12 cellular contexts compared by ENCODE assay signal in the genomic region with DNA sequence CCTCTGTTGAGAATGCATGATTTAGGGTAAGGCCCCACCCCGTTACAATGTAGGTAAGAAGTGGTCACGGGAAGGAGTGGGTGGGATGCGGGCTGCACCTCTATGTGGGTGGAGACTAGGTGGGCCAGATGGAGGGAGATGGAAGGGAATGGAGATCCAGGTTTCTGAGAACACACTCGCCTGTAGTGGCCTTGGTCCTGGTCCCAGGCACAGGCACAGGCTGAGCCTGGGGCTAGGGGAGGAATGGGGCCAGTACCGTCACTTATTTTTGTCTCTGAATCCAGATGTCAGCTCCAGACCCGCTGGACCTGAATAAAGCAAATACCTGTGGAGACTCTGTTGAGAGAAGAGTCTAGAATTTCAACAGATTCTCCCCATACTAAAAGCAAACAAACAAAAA. TPM values are rescaled to one million over a fixed set of nuclear protein-coding genes. Genes with fewer than 3 reads are reported as not detected.
DNase-seq lines count a peak whose midpoint lies in the region; ATAC-seq and TF ChIP-seq lines count a peak whose summit lies in the region.
"Had no signal": no experiment of that assay in that cellular context is flagged by ENCODE, and none has a peak within 500 bp of the region (broad histone marks: within the 10 kb centered on the region; RNA-seq: fewer than 3 reads in every experiment).

No MANE protein-coding gene starts in this region.

- H3K36me3 Mint-ChIP-seq in osteocyte (ENCODE audit: unreplicated experiment) (no peaks in the 10 kb centered on the region), GM23338 (ENCODE audit: low read depth) (no peaks in the 10 kb centered on the region)
- H3K36me3 Mint-ChIP-seq: activated CD8-positive, alpha-beta memory T cell treated with anti-CD3 and anti-CD28 coated beads, Interleukin-2, amount 10 ng/mL, durations not matched to agents 7 days and 5 days had no signal

- H3K27me3 Mint-ChIP-seq in osteocyte (ENCODE audit: unreplicated experiment) (no peaks in the 10 kb centered on the region), GM23338 (ENCODE audit: insufficient read depth, low read depth, poor library complexity) (peaks cover 21% of the 10 kb centered on the region)

- H3K27me3 ChIP-seq in SK-N-SH (ENCODE audit: insufficient read depth) (no peaks in the 10 kb centered on the region), fibroblast of lung (ENCODE audit: control insufficient read depth, insufficient read depth, low read length) (no peaks in the 10 kb centered on the region), PC-3 (ENCODE audit: low read length) (no peaks in the 10 kb centered on the region), GM23338 (ENCODE audit: insufficient read depth) (peaks cover 12% of the 10 kb centered on the region; the same call in 1 of the 2 replicates)

- peak overlapping the region; percentile 93 for H3K27ac Mint-ChIP-seq in osteocyte (ENCODE audit: unreplicated experiment)
- no peak overlapping the region for H3K27ac Mint-ChIP-seq in GM23338
- H3K27ac Mint-ChIP-seq: activated CD8-positive, alpha-beta memory T cell treated with anti-CD3 and anti-CD28 coated beads, Interleukin-2, amount 10 ng/mL, durations not matched to agents 7 days and 5 days; T-helper 1 cell treated with Interleukin-12 subunit alpha and Interleukin-12 subunit beta and Interleukin-4 antibody, amounts not matched to agents 30 μg/mL and 1 μg/mL, for 36 hours had no signal

- no peak for ATAC-seq in PC-3
- ATAC-seq in GM23338: no peak
- ATAC-seq: activated CD8-positive, alpha-beta memory T cell treated with anti-CD3 and anti-CD28 coated beads, Interleukin-2, amount 10 ng/mL, durations not matched to agents 7 days and 5 days had no signal

- H2AFZ ChIP-seq in SK-N-SH (ENCODE audit: low read depth) (no peak overlapping the region), fibroblast of lung (ENCODE audit: low read length) (no peak overlapping the region), PC-3 (ENCODE audit: low read length) (no peak overlapping the region), GM23338 (no peak overlapping the region)

- no peaks in the 10 kb centered on the region for H3K9me3 ChIP-seq in SK-N-SH
- H3K9me3 ChIP-seq in fibroblast of lung (ENCODE audit: control insufficient read depth, insufficient read depth, low read depth, low read length): no peaks in the 10 kb centered on the region
- H3K9me3 ChIP-seq in PC-3 (ENCODE audit: low read length): no peaks in the 10 kb centered on the region

- TF ChIP-seq CTCF in SK-N-SH (IDR thresholded peaks at IDR 0.05) (no peak), fibroblast of lung (conservative IDR thresholded peaks at IDR 0.05 in 1 of 2, IDR thresholded peaks at IDR 0.05 in 1 of 2; ENCODE audit: low read depth in 1 of 2, low read length in 2 of 2) (no peak), osteocyte (IDR thresholded peaks at IDR 0.05) (no peak), PC-3 (conservative IDR thresholded peaks at IDR 0.05; ENCODE audit: low read depth, low read length) (no peak), GM23338 (conservative IDR thresholded peaks at IDR 0.05; ENCODE audit: low read depth in 2 of 2) (no peak)

- H3K79me2 ChIP-seq in SK-N-SH (ENCODE audit: insufficient read depth) (no peaks in the 10 kb centered on the region), fibroblast of lung (ENCODE audit: control insufficient read depth, insufficient read depth, low read length) (no peaks in the 10 kb centered on the region), PC-3 (ENCODE audit: low read length) (no peaks in the 10 kb centered on the region), GM23338 (replicated peaks; ENCODE audit: insufficient read depth) (no peaks in the 10 kb centered on the region)

- no peaks in the 10 kb centered on the region for H4K20me1 ChIP-seq in SK-N-SH (ENCODE audit: insufficient read depth)
- no peaks in the 10 kb centered on the region for H4K20me1 ChIP-seq in fibroblast of lung (ENCODE audit: control insufficient read depth, extremely low read depth, insufficient read depth, low read length)
- no peaks in the 10 kb centered on the region for H4K20me1 ChIP-seq in PC-3 (ENCODE audit: low read length)
- no peaks in the 10 kb centered on the region for H4K20me1 ChIP-seq in GM23338 (replicated peaks; ENCODE audit: insufficient read depth)

- no peak overlapping the region for H3K9ac ChIP-seq in SK-N-SH
- H3K9ac ChIP-seq in fibroblast of lung (ENCODE audit: insufficient read depth, low read length): no peak overlapping the region
- no peak overlapping the region for H3K9ac ChIP-seq in PC-3 (ENCODE audit: low read length)

- peak overlapping the region; percentile 78 to 81 for H3K27ac ChIP-seq in SK-N-SH (ENCODE audit: low read depth in 2 of 2, low read length in 1 of 2)
- peak overlapping the region; percentile 79 for H3K27ac ChIP-seq in fibroblast of lung (ENCODE audit: insufficient read depth, low read length)
- H3K27ac ChIP-seq in urinary bladder (ENCODE audit: low read depth): peak overlapping the region; percentile 28
- H3K27ac ChIP-seq in PC-3 (ENCODE audit: low read length): no peak overlapping the region
- H3K27ac ChIP-seq in GM23338 (ENCODE audit: low read depth): no peak overlapping the region

- H3K36me3 ChIP-seq in SK-N-SH (replicated peaks in 1 of 2; ENCODE audit: control insufficient read depth in 1 of 2, insufficient read depth in 2 of 2, low read length in 1 of 2): no peaks in the 10 kb centered on the region
- no peaks in the 10 kb centered on the region for H3K36me3 ChIP-seq in fibroblast of lung (ENCODE audit: control insufficient read depth, insufficient read depth, low read length)
- no peaks in the 10 kb centered on the region for H3K36me3 ChIP-seq in urinary bladder (ENCODE audit: insufficient read depth)
- H3K36me3 ChIP-seq in PC-3 (ENCODE audit: low read depth, low read length): no peaks in the 10 kb centered on the region
- no peaks in the 10 kb centered on the region for H3K36me3 ChIP-seq in GM23338 (ENCODE audit: insufficient read depth)

- no peak for TF ChIP-seq EP300 in SK-N-SH (IDR thresholded peaks at IDR 0.05; ENCODE audit: borderline replicate concordance in 1 of 2, low read depth in 1 of 2, low read length in 1 of 2)

- H3K4me2 ChIP-seq in SK-N-SH (peak overlapping the region; percentile 59; the same call in 1 of the 2 replicates), fibroblast of lung (ENCODE audit: extremely low read depth, insufficient read depth, low read length) (peak overlapping the region; percentile 51), PC-3 (ENCODE audit: low read length) (no peak overlapping the region), GM23338 (no peak overlapping the region)

- H3K4me1 ChIP-seq in SK-N-SH (ENCODE audit: control insufficient read depth in 1 of 2, insufficient read depth in 2 of 2, low read depth in 1 of 2, low read length in 1 of 2): peaks cover 18% of the 10 kb centered on the region in 2 experiments; a peak in 3 of 4 replicates
- peaks cover 30% of the 10 kb centered on the region for H3K4me1 ChIP-seq in fibroblast of lung (ENCODE audit: control insufficient read depth, extremely low read depth, insufficient read depth, low read length)
- H3K4me1 ChIP-seq in urinary bladder (ENCODE audit: insufficient read depth): no peaks in the 10 kb centered on the region
- H3K4me1 ChIP-seq in PC-3 (ENCODE audit: insufficient read depth, low read length): peaks cover 9% of the 10 kb centered on the region
- peaks cover 13% of the 10 kb centered on the region for H3K4me1 ChIP-seq in GM23338 (ENCODE audit: insufficient read depth)

- intact Hi-C loops in PC-3 (cut with micrococcal nuclease): no loop called here

- no peak for DNase-seq in SK-N-SH
- DNase-seq in fibroblast of lung (ENCODE audit: low read depth in 2 of 2): no peak
- DNase-seq in osteocyte (ENCODE audit: extremely low spot score, unreplicated experiment): no peak
- no peak for DNase-seq in NCI-H1694 treated with DMSO at 0.1 percent for 48 hours (lab: John Stamatoyannopoulos, UW)
- DNase-seq in PC-3: no peak
- DNase-seq in GM23338 (ENCODE audit: low spot score): no peak
- DNase-seq: activated CD8-positive, alpha-beta memory T cell treated with anti-CD3 and anti-CD28 coated beads, Interleukin-2, amount 10 ng/mL, durations not matched to agents 7 days and 5 days; mesendoderm; NCI-H1092; stimulated activated naive CD4-positive, alpha-beta T cell treated with Interleukin-2 at 50 U/mL for 16 hours had no signal

- TF ChIP-seq RAD21 in SK-N-SH (IDR thresholded peaks at IDR 0.05; ENCODE audit: low read length): no peak

- H3K4me3 ChIP-seq in SK-N-SH (ENCODE audit: low read depth in 2 of 2, low read length in 1 of 2): no peak overlapping the region
- peak overlapping the region in 2 of 4 experiments; percentile 6 to 10 for H3K4me3 ChIP-seq in fibroblast of lung (replicated peaks in 1 of 4; ENCODE audit: control extremely low read depth in 1 of 4, insufficient read depth in 1 of 4, low read depth in 3 of 4, low read length in 4 of 4)
- H3K4me3 ChIP-seq in urinary bladder (ENCODE audit: low read depth, low read length): no peak overlapping the region
- no peak overlapping the region for H3K4me3 ChIP-seq in PC-3 (ENCODE audit: low read length)
- H3K4me3 ChIP-seq in GM23338: no peak overlapping the region

- H3K4me1 Mint-ChIP-seq in osteocyte (ENCODE audit: unreplicated experiment) (peaks cover 51% of the 10 kb centered on the region), GM23338 (peaks cover 19% of the 10 kb centered on the region)

- POLR2A ChIA-PET in SK-N-SH (lab: Yijun Ruan, JAX) (no interaction called here), PC-3 (lab: Charles Lee; ENCODE audit: unreplicated experiment) (interaction anchor here (0.7 kb wide), 1 partner anchor 270 kb away, joined by 4 read pairs; no protein-coding TSS in a partner anchor)

- H3F3A ChIP-seq in SK-N-SH (replicated peaks; ENCODE audit: insufficient read depth): peaks cover 13% of the 10 kb centered on the region
- H3F3A ChIP-seq in PC-3 (ENCODE audit: low read length, unreplicated experiment): no peaks in the 10 kb centered on the region
- H3F3A ChIP-seq in GM23338 (replicated peaks; ENCODE audit: low read depth): no peaks in the 10 kb centered on the region

- no peak overlapping the region for H3K4me3 Mint-ChIP-seq in osteocyte (ENCODE audit: unreplicated experiment)
- no peak overlapping the region for H3K4me3 Mint-ChIP-seq in GM23338
- H3K4me3 Mint-ChIP-seq: activated CD8-positive, alpha-beta memory T cell treated with anti-CD3 and anti-CD28 coated beads, Interleukin-2, amount 10 ng/mL, durations not matched to agents 7 days and 5 days; T-helper 1 cell treated with Interleukin-12 subunit alpha and Interleukin-12 subunit beta and Interleukin-4 antibody, amounts not matched to agents 30 μg/mL and 1 μg/mL, for 36 hours had no signal

- H3K9me2 ChIP-seq in SK-N-SH: no peaks in the 10 kb centered on the region
- H3K9me2 ChIP-seq in PC-3 (replicated peaks; ENCODE audit: low read length): no peaks in the 10 kb centered on the region
- H3K9me2 ChIP-seq in GM23338 (ENCODE audit: insufficient read depth): no peaks in the 10 kb centered on the region

- H3K9me3 Mint-ChIP-seq in osteocyte (ENCODE audit: unreplicated experiment): no peaks in the 10 kb centered on the region
- H3K9me3 Mint-ChIP-seq in GM23338: no peaks in the 10 kb centered on the region
- H3K9me3 Mint-ChIP-seq: T-helper 1 cell treated with Interleukin-12 subunit alpha and Interleukin-12 subunit beta and Interleukin-4 antibody, amounts not matched to agents 30 μg/mL and 1 μg/mL, for 36 hours had no signal

- CTCF ChIA-PET in SK-N-SH (lab: Yijun Ruan, JAX) (interaction anchor here (1.0 to 17.5 kb wide), 8 partner anchors 13 to 276 kb away, joined by 3 to 339 read pairs (median 5); no protein-coding TSS in a partner anchor), PC-3 (lab: Charles Lee) (no interaction called here)

- no TSS peak for BruUV-seq in PC-3 (replicated peaks; lab: Mats Ljungman, UMichigan)

- WGBS in SK-N-SH (ENCODE audit: low lambda C conversion rate): 74% methylated on average over 6 of the region's 6 CpGs
- WGBS in urinary bladder: 63% methylated on average over 6 of the region's 6 CpGs

RNA-seq across cellular contexts. Expression of a gene that starts 31.5 kb away (rescaled TPM):
- polyA plus RNA-seq in SK-N-SH (2012; rRNA removed): not detected in 2 replicates
- polyA plus RNA-seq in SK-N-SH (2012; cell fraction: cytosol; rRNA removed): not detected in 2 replicates
- 0.02 TPM in 2 replicates for polyA plus RNA-seq in SK-N-SH (2012; cell fraction: nucleus; rRNA removed)
- under 0.01 TPM in 1 of 2 replicates, not detected in the other for total RNA-seq in fibroblast of lung
- not detected in 2 replicates for polyA plus RNA-seq in fibroblast of lung
- polyA plus RNA-seq in fibroblast of lung (2012): not detected in 2 replicates
- not detected in 2 replicates for polyA minus RNA-seq in fibroblast of lung (ENCODE audit: low replicate concordance)
- total RNA-seq in osteocyte: 0.21 TPM in 1 of 2 replicates, not detected in the other
- total RNA-seq in urinary bladder: not detected
- 0.06 TPM for polyA plus RNA-seq in urinary bladder
- not detected in 2 replicates for total RNA-seq in PC-3 (2014; rRNA removed)
- total RNA-seq in GM23338 (2014; rRNA removed; shearing (Covaris generic)): 2.1 and 7.5 TPM in 2 replicates
- polyA plus RNA-seq in GM23338 (2016; fragmentation: Nextera tagmentation; extraction: Ambion mirVana): 0.18 and 0.57 TPM in 2 replicates
- total RNA-seq: activated CD8-positive, alpha-beta memory T cell treated with anti-CD3 and anti-CD28 coated beads, Interleukin-2, amount 10 ng/mL, durations not matched to agents 7 days and 5 days had no signal

RNA-seq across cellular contexts. Expression of a gene that starts 56.3 kb away (rescaled TPM):
- polyA plus RNA-seq in SK-N-SH (2012; rRNA removed) (14.0 and 18.4 TPM in 2 replicates), fibroblast of lung (11.1 and 15.5 TPM in 2 replicates), urinary bladder (36.5 TPM), GM23338 (2016; fragmentation: Nextera tagmentation; extraction: Ambion mirVana) (18.9 and 19.0 TPM in 2 replicates)
- 7.9 and 12.9 TPM in 2 replicates for polyA plus RNA-seq in SK-N-SH (2012; cell fraction: cytosol; rRNA removed)
- polyA plus RNA-seq in SK-N-SH (2012; cell fraction: nucleus; rRNA removed): 48.3 and 66.5 TPM in 2 replicates
- total RNA-seq in fibroblast of lung (16.4 and 34.0 TPM in 2 replicates), osteocyte (60.6 and 63.1 TPM in 2 replicates), urinary bladder (22.3 TPM), PC-3 (2014; rRNA removed) (18.7 and 41.0 TPM in 2 replicates)
- polyA plus RNA-seq in fibroblast of lung (2012): 54.7 and 63.1 TPM in 2 replicates
- polyA minus RNA-seq in fibroblast of lung (ENCODE audit: low replicate concordance): 101 and 102 TPM in 2 replicates
- 73.1 and 85.3 TPM in 2 replicates for total RNA-seq in GM23338 (2014; rRNA removed; shearing (Covaris generic))

RNA-seq across cellular contexts. Expression of a gene that starts 58.7 kb away (rescaled TPM):
- polyA plus RNA-seq in SK-N-SH (2012; rRNA removed) (19.1 and 20.4 TPM in 2 replicates), fibroblast of lung (8.7 and 9.8 TPM in 2 replicates), urinary bladder (25.5 TPM), GM23338 (2016; fragmentation: Nextera tagmentation; extraction: Ambion mirVana) (1.5 and 2.3 TPM in 2 replicates)
- polyA plus RNA-seq in SK-N-SH (2012; cell fraction: cytosol; rRNA removed): 8.2 and 13.5 TPM in 2 replicates
- polyA plus RNA-seq in SK-N-SH (2012; cell fraction: nucleus; rRNA removed): 27.9 and 28.2 TPM in 2 replicates
- total RNA-seq in fibroblast of lung (9.2 and 24.8 TPM in 2 replicates), osteocyte (17.1 and 18.3 TPM in 2 replicates), urinary bladder (8.4 TPM), PC-3 (2014; rRNA removed) (10.1 and 12.0 TPM in 2 replicates)
- polyA plus RNA-seq in fibroblast of lung (2012): 17.9 and 21.1 TPM in 2 replicates
- 23.9 and 42.9 TPM in 2 replicates for polyA minus RNA-seq in fibroblast of lung (ENCODE audit: low replicate concordance)
- total RNA-seq in GM23338 (2014; rRNA removed; shearing (Covaris generic)): 2.4 and 2.7 TPM in 2 replicates

Comparison
In these comparisons a context has a peak if more than half of its experiments do, and no peak if none do; other contexts are left out.
1. H3K27ac ChIP-seq: peak in SK-N-SH (2 of 2), fibroblast of lung (single experiment) and urinary bladder (single experiment); none in PC-3 (single experiment) and GM23338 (single experiment).
2. H3K4me2 ChIP-seq: peak in SK-N-SH (single experiment) and fibroblast of lung (single experiment); none in PC-3 (single experiment) and GM23338 (single experiment).